Comparison of ENCODE assay signal across 12 cellular contexts in the genomic region with DNA sequence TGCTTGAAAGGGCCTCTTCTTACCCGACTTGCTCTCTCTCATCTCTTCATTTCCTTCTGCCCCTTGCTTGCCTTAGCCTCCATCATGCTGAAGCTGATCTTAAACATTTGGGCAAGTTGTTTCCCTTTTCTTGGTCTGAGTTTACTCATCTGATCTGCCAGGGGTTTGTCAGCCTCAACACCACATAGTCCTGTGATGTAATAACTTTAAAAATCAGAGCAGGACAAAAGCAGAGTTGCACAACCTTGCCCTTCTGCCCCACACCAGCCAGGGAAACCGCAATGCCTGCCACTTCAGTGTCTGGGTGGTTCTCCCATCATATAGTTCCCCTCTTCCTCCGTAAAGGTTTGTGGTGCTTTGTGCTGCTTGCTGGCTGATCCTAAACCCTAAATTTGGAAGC. TPM values are rescaled to one million over a fixed set of nuclear protein-coding genes. Genes with fewer than 3 reads are reported as not detected.
DNase-seq lines count a peak whose midpoint lies in the region; ATAC-seq, FAIRE-seq and TF ChIP-seq lines count a peak whose summit lies in the region.
"Had no signal": no experiment of that assay in that cellular context is flagged by ENCODE, and none has a peak within 500 bp of the region (broad histone marks: within the 10 kb centered on the region; RNA-seq: fewer than 3 reads in every experiment).

No MANE protein-coding gene starts in this region.

- TF ChIP-seq CTCF in right atrium auricular region (IDR thresholded peaks at IDR 0.05) (no peak), GM12878 (IDR thresholded peaks at IDR 0.05 in 2 of 3, conservative IDR thresholded peaks at IDR 0.05 in 1 of 3; ENCODE audit: control insufficient read depth in 2 of 3, extremely low read depth in 1 of 3, insufficient read depth in 1 of 3, low read depth in 3 of 3, low read length in 3 of 3) (no peak), right lobe of liver (IDR thresholded peaks at IDR 0.05) (no peak), D721Med (IDR thresholded peaks at IDR 0.05; ENCODE audit: insufficient read depth, missing control alignments) (no peak), progenitor cell of endocrine pancreas (IDR thresholded peaks at IDR 0.05; ENCODE audit: unreplicated experiment) (no peak)

- no peaks in the 10 kb centered on the region for H3K79me2 ChIP-seq in GM12878 (ENCODE audit: control insufficient read depth, insufficient read depth, low read length)

- CTCF ChIA-PET in GM12878 (lab: Yijun Ruan, JAX), result interaction anchor here (0.6 to 1.6 kb wide), 3 partner anchors 17 to 64 kb away, joined by 3 to 7 read pairs (median 4); no protein-coding TSS in a partner anchor

- POLR2A ChIA-PET in GM12878 (lab: Charles Lee), result no interaction called here

- peak; percentile 77 for DNase-seq in Right ventricle myocardium inferior (ENCODE audit: missing footprints)
- DNase-seq in right atrium auricular region (ENCODE audit: low spot score), result no peak
- peak; percentile 4 for DNase-seq in GM12878 (ENCODE audit: low read depth, low spot score)
- DNase-seq in right lobe of liver, result peak; percentile 64 to 75 (median 72)
- no peak for DNase-seq in HUDEP-2 (lab: John Stamatoyannopoulos, UW; ENCODE audit: unreplicated experiment in 76 of 76)
- no peak for DNase-seq in D721Med (ENCODE audit: insufficient read length, low spot score)
- DNase-seq in progenitor cell of endocrine pancreas (ENCODE audit: low spot score, unreplicated experiment), result no peak
- no peak for DNase-seq in HK-2 (ENCODE audit: unreplicated experiment)
- DNase-seq: NCI-H2029 had no signal

- H3K36me3 ChIP-seq in right atrium auricular region, result no peaks in the 10 kb centered on the region
- no peaks in the 10 kb centered on the region for H3K36me3 ChIP-seq in GM12878 (ENCODE audit: control insufficient read depth in 2 of 2, insufficient read depth in 2 of 2, low read length in 1 of 2)
- no peaks in the 10 kb centered on the region for H3K36me3 ChIP-seq in right lobe of liver

- H3K27me3 ChIP-seq in right atrium auricular region (no peaks in the 10 kb centered on the region), GM12878 (replicated peaks in 1 of 2; ENCODE audit: control insufficient read depth in 2 of 2, insufficient read depth in 2 of 2, low read length in 1 of 2) (no peaks in the 10 kb centered on the region), right lobe of liver (no peaks in the 10 kb centered on the region)
- H3K27me3 ChIP-seq: body of pancreas had no signal

- no peak for TF ChIP-seq RAD21 in GM12878 (IDR thresholded peaks at IDR 0.05; ENCODE audit: insufficient read depth, low read depth, low read length)

- H3K9me3 ChIP-seq in right atrium auricular region, result no peaks in the 10 kb centered on the region
- no peaks in the 10 kb centered on the region for H3K9me3 ChIP-seq in GM12878 (replicated peaks; ENCODE audit: control insufficient read depth, insufficient read depth, low read length)
- H3K9me3 ChIP-seq in right lobe of liver, result no peaks in the 10 kb centered on the region
- H3K9me3 ChIP-seq: body of pancreas had no signal

- no peak for TF ChIP-seq POLR2A in GM12878 (IDR thresholded peaks at IDR 0.05; ENCODE audit: low read depth, low read length)
- no peak for TF ChIP-seq POLR2A in right lobe of liver (IDR thresholded peaks at IDR 0.05)

- FAIRE-seq in GM12878 (lab: Jason Lieb, UNC), result peak; percentile 87
- FAIRE-seq in D721Med (lab: Jason Lieb, UNC), result no peak

- no peaks in the 10 kb centered on the region for H4K20me1 ChIP-seq in GM12878 (ENCODE audit: control insufficient read depth, insufficient read depth)

- BruUV-seq in GM12878 (replicated peaks; lab: Mats Ljungman, UMichigan), result no TSS peak

- H3K36me3 Mint-ChIP-seq in progenitor cell of endocrine pancreas (ENCODE audit: insufficient read depth), result no peaks in the 10 kb centered on the region

- H3K4me1 Mint-ChIP-seq in progenitor cell of endocrine pancreas (ENCODE audit: low read depth), result no peaks in the 10 kb centered on the region

- no peak overlapping the region for H3K4me3 ChIP-seq in right atrium auricular region
- H3K4me3 ChIP-seq in GM12878, result no peak overlapping the region
- no peak overlapping the region for H3K4me3 ChIP-seq in right lobe of liver
- H3K4me3 ChIP-seq: body of pancreas had no signal

- 60% methylated on average over 3 of the region's 3 CpGs for WGBS in GM12878 (ENCODE audit: insufficient coverage, insufficient replicate concordance, low lambda C conversion rate, missing lambda C conversion rate)
- WGBS in right lobe of liver (ENCODE audit: insufficient coverage, low coverage, low lambda C conversion rate, missing lambda C conversion rate), result 16% methylated on average over 3 of the region's 3 CpGs

- no peak overlapping the region for H3K4me2 ChIP-seq in GM12878 (ENCODE audit: control insufficient read depth, insufficient read depth)

- no peak overlapping the region for H3K4me3 Mint-ChIP-seq in progenitor cell of endocrine pancreas (ENCODE audit: low read depth)

- H3K27me3 Mint-ChIP-seq in progenitor cell of endocrine pancreas, result peaks cover 3% of the 10 kb centered on the region

- peak overlapping the region; percentile 25 for H2AFZ ChIP-seq in GM12878 (ENCODE audit: control insufficient read depth, low read depth, low read length)

- H3K4me1 ChIP-seq in right atrium auricular region (no peaks in the 10 kb centered on the region), GM12878 (ENCODE audit: control insufficient read depth, insufficient read depth, low read length) (peaks cover 7% of the 10 kb centered on the region; the same call in 1 of the 2 replicates), right lobe of liver (peaks cover 0 to 12% (median 5%) of the 10 kb centered on the region in 4 donors)
- H3K4me1 ChIP-seq: body of pancreas had no signal

- ATAC-seq in Right ventricle myocardium inferior (peak; percentile 65), GM12878 (peak; percentile 74), right lobe of liver (peak; percentile 97 to 99 (median 98))
- ATAC-seq: body of pancreas had no signal

- H3K27ac ChIP-seq in right atrium auricular region (no peak overlapping the region), GM12878 (ENCODE audit: control insufficient read depth, insufficient read depth) (no peak overlapping the region), right lobe of liver (peak overlapping the region in 1 of 3 donors; percentile 38)
- H3K27ac ChIP-seq: body of pancreas, VCaP had no signal

- no peaks in the 10 kb centered on the region for H3K9me3 Mint-ChIP-seq in progenitor cell of endocrine pancreas (ENCODE audit: low read depth)

- no peak overlapping the region for H3K27ac Mint-ChIP-seq in progenitor cell of endocrine pancreas

- RAD21 ChIA-PET in GM12878 (lab: Charles Lee; ENCODE audit: unreplicated experiment), result interaction anchor here (2.1 kb wide), 1 partner anchor 64 kb away, joined by 7 read pairs; no protein-coding TSS in a partner anchor

- H3K9ac ChIP-seq in GM12878 (ENCODE audit: control insufficient read depth, insufficient read depth, low read length), result no peak overlapping the region

- no peak for TF ChIP-seq EP300 in GM12878 (IDR thresholded peaks at IDR 0.05; ENCODE audit: borderline replicate concordance in 1 of 2, control insufficient read depth in 1 of 2, low read depth in 2 of 2, low read length in 2 of 2)

- in situ Hi-C loops in GM12878 (cut with MboI), result no loop called here

- intact Hi-C loops in Right ventricle myocardium inferior (cut with DNase I) (no loop called here), GM12878 (cut with micrococcal nuclease; ENCODE audit: unreplicated experiment) (loop anchor here (1.0 to 5.0 kb wide), 3 partner anchors 35 to 227 kb away; no protein-coding TSS in a partner anchor), right lobe of liver (cut with DNase I) (no loop called here)

- SMC1A ChIA-PET in GM12878 (lab: Charles Lee; ENCODE audit: uncharacterized antibody, unreplicated experiment), result no interaction called here

RNA-seq across cellular contexts. Expression of gene LIPM, which starts 9.9 kb away (rescaled TPM):
- total RNA-seq in Right ventricle myocardium inferior (not detected), right atrium auricular region (under 1 TPM; 0.67 to 0.83 TPM), GM12878 (2014; rRNA removed) (not detected in 2 replicates), GM12878 (2014; rRNA removed; fragmentation: Illumina TruSeq; extraction: Trizol) (not detected in 2 replicates), GM12878 (2021) (not detected in 2 replicates), right lobe of liver (not detected), progenitor cell of endocrine pancreas (not detected in 2 replicates)
- total RNA-seq in GM12878 (2013; cell fraction: nucleolus; rRNA removed), result not detected in 2 replicates
- polyA plus RNA-seq in GM12878 (2011; ENCODE audit: low read depth), result not detected
- polyA plus RNA-seq in GM12878 (2011; rRNA removed) (not detected in 2 replicates), GM12878 (2014; fragmentation: Illumina TruSeq; extraction: Trizol) (not detected in 2 replicates), GM12878 (2014; fragmentation: Nextera tagmentation; extraction: Ambion mirVana) (not detected), GM12878 (2014; rRNA removed) (not detected in 2 replicates), GM12878 (2016; fragmentation: Nextera tagmentation; extraction: Ambion mirVana) (not detected)
- not detected in 2 replicates for polyA plus RNA-seq in GM12878 (2011; cell fraction: cytosol; rRNA removed)
- not detected in 2 replicates for polyA plus RNA-seq in GM12878 (2011; cell fraction: nucleus; rRNA removed)
- polyA plus RNA-seq in GM12878 (2012), result not detected in 2 replicates
- not detected in 2 replicates for polyA minus RNA-seq in GM12878 (2011; rRNA and poly(A)+ RNA removed)
- not detected in 2 replicates for polyA minus RNA-seq in GM12878 (2011; cell fraction: cytosol; rRNA and poly(A)+ RNA removed)
- polyA minus RNA-seq in GM12878 (2011; cell fraction: nucleus; rRNA and poly(A)+ RNA removed), result not detected in 2 replicates
- total RNA-seq: body of pancreas, urinary bladder had no signal
- polyA plus RNA-seq: urinary bladder had no signal

RNA-seq across cellular contexts. Expression of gene LIPN, which starts 32.8 kb away (rescaled TPM):
- total RNA-seq in Right ventricle myocardium inferior (not detected), right atrium auricular region (not detected), GM12878 (2014; rRNA removed) (0.23 and 0.44 TPM in 2 replicates), GM12878 (2014; rRNA removed; fragmentation: Illumina TruSeq; extraction: Trizol) (not detected in 2 replicates), GM12878 (2021) (not detected in 2 replicates), right lobe of liver (under 1 TPM in 2 of 6 experiments, not detected in 4; 0.25 to 0.29 TPM), progenitor cell of endocrine pancreas (not detected in 2 replicates)
- not detected in 2 replicates for total RNA-seq in GM12878 (2013; cell fraction: nucleolus; rRNA removed)
- polyA plus RNA-seq in GM12878 (2011; ENCODE audit: low read depth), result not detected
- polyA plus RNA-seq in GM12878 (2011; rRNA removed) (not detected in 2 replicates), GM12878 (2014; fragmentation: Illumina TruSeq; extraction: Trizol) (not detected in 2 replicates), GM12878 (2014; fragmentation: Nextera tagmentation; extraction: Ambion mirVana) (not detected), GM12878 (2014; rRNA removed) (0.06 TPM in 1 of 2 replicates, not detected in the other), GM12878 (2016; fragmentation: Nextera tagmentation; extraction: Ambion mirVana) (not detected)
- polyA plus RNA-seq in GM12878 (2011; cell fraction: cytosol; rRNA removed), result not detected in 2 replicates
- not detected in 2 replicates for polyA plus RNA-seq in GM12878 (2011; cell fraction: nucleus; rRNA removed)
- polyA plus RNA-seq in GM12878 (2012), result not detected in 2 replicates
- polyA minus RNA-seq in GM12878 (2011; rRNA and poly(A)+ RNA removed), result not detected in 2 replicates
- polyA minus RNA-seq in GM12878 (2011; cell fraction: cytosol; rRNA and poly(A)+ RNA removed), result not detected in 2 replicates
- not detected in 2 replicates for polyA minus RNA-seq in GM12878 (2011; cell fraction: nucleus; rRNA and poly(A)+ RNA removed)
- total RNA-seq: body of pancreas, urinary bladder had no signal

RNA-seq across cellular contexts. Expression of gene ANKRD22, which starts 59.0 kb away (rescaled TPM):
- total RNA-seq in Right ventricle myocardium inferior, result not detected
- not detected for total RNA-seq in right atrium auricular region
- total RNA-seq in GM12878 (2013; cell fraction: nucleolus; rRNA removed), result not detected in 2 replicates
- total RNA-seq in GM12878 (2014; rRNA removed), result 0.54 and 0.62 TPM in 2 replicates
- 0.51 and 0.98 TPM in 2 replicates for total RNA-seq in GM12878 (2014; rRNA removed; fragmentation: Illumina TruSeq; extraction: Trizol)
- total RNA-seq in GM12878 (2021), result 0.48 and 0.56 TPM in 2 replicates
- polyA plus RNA-seq in GM12878 (2011; ENCODE audit: low read depth), result 0.16 TPM
- 0.52 and 0.59 TPM in 2 replicates for polyA plus RNA-seq in GM12878 (2011; rRNA removed)
- polyA plus RNA-seq in GM12878 (2011; cell fraction: cytosol; rRNA removed), result 0.17 and 0.22 TPM in 2 replicates
- 0.16 TPM in 1 of 2 replicates, not detected in the other for polyA plus RNA-seq in GM12878 (2011; cell fraction: nucleus; rRNA removed)
- 0.08 and 0.16 TPM in 2 replicates for polyA plus RNA-seq in GM12878 (2012)
- polyA plus RNA-seq in GM12878 (2014; fragmentation: Illumina TruSeq; extraction: Trizol), result 0.95 and 1.1 TPM in 2 replicates
- 1 to 10 TPM in 1 of 2 experiments, under 1 TPM in 1; 0.92 to 1.3 TPM for polyA plus RNA-seq in GM12878 (2014; fragmentation: Nextera tagmentation; extraction: Ambion mirVana)
- 0.59 and 0.96 TPM in 2 replicates for polyA plus RNA-seq in GM12878 (2014; rRNA removed)
- polyA plus RNA-seq in GM12878 (2016; fragmentation: Nextera tagmentation; extraction: Ambion mirVana), result under 1 TPM; 0.30 to 0.79 TPM
- polyA minus RNA-seq in GM12878 (2011; rRNA and poly(A)+ RNA removed), result 0.15 TPM in 1 of 2 replicates, not detected in the other
- polyA minus RNA-seq in GM12878 (2011; cell fraction: cytosol; rRNA and poly(A)+ RNA removed), result not detected in 2 replicates
- not detected in 2 replicates for polyA minus RNA-seq in GM12878 (2011; cell fraction: nucleus; rRNA and poly(A)+ RNA removed)
- 1 to 10 TPM in 2 of 6 experiments, under 1 TPM in 1, not detected in 3; 0.54 to 1.2 (median 1.2) TPM for total RNA-seq in right lobe of liver
- total RNA-seq in progenitor cell of endocrine pancreas, result 0.18 TPM in 1 of 2 replicates, not detected in the other

Comparison
In these comparisons a context has a peak if more than half of its experiments do, and no peak if none do; other contexts are left out.
1. DNase-seq: peak in Right ventricle myocardium inferior (single experiment), GM12878 (single experiment) and right lobe of liver (3 of 3); none in right atrium auricular region (single experiment), HUDEP-2 (0 of 76), D721Med (single experiment), progenitor cell of endocrine pancreas (single experiment) and HK-2 (single experiment).
2. Peak in every context shown above with its lines, with median percentiles within 50 percentile points of each other: ATAC-seq.